In genomic region chr22:26461188-26461810, GRCh38 we compare ENCODE assay signal across 8 cellular contexts. TPM values are rescaled to one million over a fixed set of nuclear protein-coding genes. Genes with fewer than 3 reads are reported as not detected.
DNase-seq lines count a peak whose midpoint lies in the region; ATAC-seq, FAIRE-seq and TF ChIP-seq lines count a peak whose summit lies in the region.

No MANE protein-coding gene starts in this region.

- TF ChIP-seq POLR2A in stomach (IDR thresholded peaks at IDR 0.05): no peak

- H3K4me1 ChIP-seq in left lung: no peaks in the 10 kb centered on the region
- H3K4me1 ChIP-seq in stomach: peaks cover 0 to 12% (median 4%) of the 10 kb centered on the region in 4 donors

- no peak overlapping the region for H3K4me2 ChIP-seq in SU-DHL-6 (ENCODE audit: low read depth, low read length, poor library complexity, severe bottlenecking)

- WGBS in stomach, 5 donors: 26 to 33% (median 30%) methylated on average over 3 of the region's 3 CpGs

- no peak overlapping the region for H2AFZ ChIP-seq in SU-DHL-6 (ENCODE audit: low read depth, low read length, severe bottlenecking)

- no peak overlapping the region for H3K9ac ChIP-seq in SU-DHL-6 (ENCODE audit: low read length)

- ATAC-seq in left lung (peak; percentile 89), GM18517 (IDR thresholded peaks at IDR 0.05; ENCODE audit: unreplicated experiment) (no peak)

- H4K20me1 ChIP-seq in SU-DHL-6 (ENCODE audit: low read depth, low read length): no peaks in the 10 kb centered on the region; the same call in 1 of the 2 replicates

- in situ Hi-C loops in Caki2 (cut with HindIII; ENCODE audit: low pct_unique_long_range_greater_than_20kb, low sequenced_read_pairs): no loop called here

- no peaks in the 10 kb centered on the region for H3K27me3 ChIP-seq in SU-DHL-6 (ENCODE audit: low read length)
- H3K27me3 ChIP-seq in bronchial epithelial cell (ENCODE audit: control insufficient read depth, insufficient read depth, low read length): no peaks in the 10 kb centered on the region
- no peaks in the 10 kb centered on the region for H3K27me3 ChIP-seq in left lung
- no peaks in the 10 kb centered on the region for H3K27me3 ChIP-seq in stomach

- no peak for TF ChIP-seq EP300 in stomach (IDR thresholded peaks at IDR 0.05)

- intact Hi-C loops in left lung (cut with DNase I): loop anchor here in 1 of 2 donors (10.0 kb wide), 1 partner anchor 66 kb away; no protein-coding TSS in a partner anchor
- intact Hi-C loops in stomach (cut with DNase I; ENCODE audit: low total_unique reads): loop anchor here (5.0 kb wide), 1 partner anchor 64 kb away; no protein-coding TSS in a partner anchor

- no peaks in the 10 kb centered on the region for H3K9me2 ChIP-seq in SU-DHL-6 (replicated peaks; ENCODE audit: insufficient read depth, low read length)

- H3K4me3 ChIP-seq in SU-DHL-6 (ENCODE audit: insufficient read depth, low read length, poor library complexity, severe bottlenecking) (no peak overlapping the region), bronchial epithelial cell (ENCODE audit: low read depth, low read length) (no peak overlapping the region), left lung (no peak overlapping the region), stomach (no peak overlapping the region)

- H3K79me2 ChIP-seq in SU-DHL-6 (ENCODE audit: insufficient read depth, low read length): peaks cover 19% of the 10 kb centered on the region

- no peaks in the 10 kb centered on the region for H3K9me3 ChIP-seq in SU-DHL-6 (ENCODE audit: insufficient read depth, low read length)
- H3K9me3 ChIP-seq in left lung: no peaks in the 10 kb centered on the region
- no peaks in the 10 kb centered on the region for H3K9me3 ChIP-seq in stomach

- DNase-seq in Caki2 (ENCODE audit: low read depth) (peak; percentile 50), HS-27A (ENCODE audit: low read depth) (peak; percentile 15), bronchial epithelial cell (ENCODE audit: low read depth) (peak; percentile 44), left lung (no peak), stomach (peak; percentile 71), NCI-H226 (no peak)

- TF ChIP-seq CTCF in SU-DHL-6 (IDR thresholded peaks at IDR 0.05; ENCODE audit: insufficient read depth, low read length, poor library complexity, severe bottlenecking) (peak; percentile 79), bronchial epithelial cell (IDR thresholded peaks at IDR 0.05; ENCODE audit: insufficient read depth, low read length, severe bottlenecking) (peak; percentile 84), left lung (IDR thresholded peaks at IDR 0.05) (peak; percentile 58 to 70), stomach (IDR thresholded peaks at IDR 0.05) (peak in 5 of 7 experiments; percentile 53 to 84 (median 71))

- H3K36me3 ChIP-seq in SU-DHL-6 (ENCODE audit: low read length) (peaks cover 4% of the 10 kb centered on the region; the same call in 1 of the 2 replicates), bronchial epithelial cell (ENCODE audit: control insufficient read depth, insufficient read depth, low read length) (peaks cover 24% of the 10 kb centered on the region), left lung (peaks cover 0 to 82% of the 10 kb centered on the region in 2 donors), stomach (peaks cover 45 to 94% (median 91%) of the 10 kb centered on the region in 4 donors)

- no peak for FAIRE-seq in bronchial epithelial cell (lab: Jason Lieb, UNC)

- H3F3A ChIP-seq in SU-DHL-6 (ENCODE audit: insufficient read depth): no peaks in the 10 kb centered on the region; the same call in 1 of the 2 replicates

- H3K27ac ChIP-seq in SU-DHL-6 (ENCODE audit: low read depth, low read length) (no peak overlapping the region), left lung (no peak overlapping the region), stomach (no peak overlapping the region)

RNA-seq across cellular contexts. Expression of gene HPS4, which starts 22.3 kb away (rescaled TPM):
- 43.8 and 87.4 TPM in 2 replicates for total RNA-seq in Caki2 (2014; rRNA removed; shearing (Covaris generic); ENCODE audit: low replicate concordance)
- total RNA-seq in bronchial epithelial cell: 28.3 and 29.5 TPM in 2 replicates
- total RNA-seq in left lung: 10 to 100 TPM; 25.4 to 30.1 TPM
- 10 to 100 TPM; 12.3 to 46.1 (median 42.7) TPM for total RNA-seq in stomach
- 10 to 100 TPM; 10.3 to 15.1 (median 13.4) TPM for polyA plus RNA-seq in stomach

RNA-seq across cellular contexts. Expression of gene SRRD, which starts 22.4 kb away (rescaled TPM):
- 38.6 and 41.7 TPM in 2 replicates for total RNA-seq in Caki2 (2014; rRNA removed; shearing (Covaris generic); ENCODE audit: low replicate concordance)
- total RNA-seq in bronchial epithelial cell (13.3 and 26.6 TPM in 2 replicates), left lung (10 to 100 TPM; 18.5 to 19.2 TPM), stomach (10 to 100 TPM in 3 of 5 donors, 1 to 10 TPM in 2; 4.0 to 64.2 (median 10.8) TPM)
- 10 to 100 TPM in 1 of 3 donors, 1 to 10 TPM in 2; 6.8 to 16.2 (median 9.2) TPM for polyA plus RNA-seq in stomach

RNA-seq across cellular contexts. Expression of gene ASPHD2, which starts 32.2 kb away (rescaled TPM):
- 2.3 and 3.1 TPM in 2 replicates for total RNA-seq in Caki2 (2014; rRNA removed; shearing (Covaris generic); ENCODE audit: low replicate concordance)
- total RNA-seq in bronchial epithelial cell: 3.4 and 3.8 TPM in 2 replicates
- 1 to 10 TPM; 1.3 to 2.1 TPM for total RNA-seq in left lung
- 10 to 100 TPM in 2 of 5 donors, 1 to 10 TPM in 1, under 1 TPM in 2; 0.45 to 48.4 (median 6.1) TPM for total RNA-seq in stomach
- 1 to 10 TPM in 2 of 3 donors, under 1 TPM in 1; 0.93 to 6.0 (median 1.9) TPM for polyA plus RNA-seq in stomach

RNA-seq across cellular contexts. Expression of gene TFIP11, which starts 51.0 kb away (rescaled TPM):
- total RNA-seq in Caki2 (2014; rRNA removed; shearing (Covaris generic); ENCODE audit: low replicate concordance): 39.7 and 49.4 TPM in 2 replicates
- 30.9 and 36.9 TPM in 2 replicates for total RNA-seq in bronchial epithelial cell
- 10 to 100 TPM; 32.1 to 39.2 TPM for total RNA-seq in left lung
- total RNA-seq in stomach: 10 to 100 TPM; 11.6 to 48.7 (median 22.8) TPM
- polyA plus RNA-seq in stomach: 10 to 100 TPM; 11.6 to 24.7 (median 15.1) TPM

Comparison
In these comparisons a context has a peak if more than half of its experiments do, and no peak if none do; other contexts are left out.
1. DNase-seq: peak in Caki2 (single experiment), HS-27A (single experiment), bronchial epithelial cell (single experiment) and stomach (single experiment); none in left lung (0 of 2) and NCI-H226 (single experiment).
2. Peak in every context shown above with its lines, with median percentiles within 50 percentile points of each other: CTCF ChIP-seq.